31 cellular contexts compared by ENCODE assay signal in the genomic region with DNA sequence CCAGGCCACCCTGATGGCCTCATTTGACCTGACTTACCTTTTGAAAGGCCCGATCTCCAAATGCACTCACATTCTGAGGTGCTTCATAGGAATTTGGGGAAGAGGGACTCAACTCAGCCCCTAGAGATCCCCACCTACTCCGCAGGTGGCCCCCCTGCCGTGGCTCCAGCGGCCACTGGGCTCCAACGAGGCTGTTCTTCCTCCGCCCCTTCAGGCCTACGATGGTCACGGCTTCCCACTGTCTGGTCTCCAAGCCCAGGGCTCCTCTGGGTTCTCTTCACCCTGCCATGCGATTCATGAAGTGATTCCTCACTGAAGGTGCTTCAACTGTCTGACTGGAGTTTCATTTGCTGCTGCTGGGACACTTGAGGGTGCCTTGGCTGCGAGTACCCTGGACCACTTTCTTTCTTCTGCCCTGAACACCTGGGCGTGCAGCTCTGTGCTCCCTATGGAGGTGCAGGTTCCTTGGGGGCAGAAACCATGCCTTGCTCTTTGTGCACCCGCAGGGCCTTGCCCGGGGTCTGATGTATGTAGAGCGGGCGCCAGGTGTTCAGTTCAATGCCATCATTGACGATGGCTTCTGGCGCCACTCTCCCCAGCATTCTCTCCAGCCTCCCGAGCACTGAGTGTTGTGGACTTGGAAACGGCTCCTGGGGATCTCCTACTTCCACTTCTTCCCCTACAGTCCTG.
"Had no signal": no experiment of that assay in that cellular context is flagged by ENCODE, and none has a peak within 500 bp of the region (broad histone marks: within the 10 kb centered on the region; RNA-seq: fewer than 3 reads in every experiment).

No MANE protein-coding gene starts in this region.

- DNase-seq: activated CD4-positive, alpha-beta memory T cell treated with anti-CD3 and anti-CD28 coated beads for 36 hours; activated CD4-positive, alpha-beta T cell treated with anti-CD3 and anti-CD28 coated beads for 48 hours; activated CD8-positive, alpha-beta memory T cell treated with anti-CD3 and anti-CD28 coated beads, Interleukin-2, amount 50 U/mL, for 4 hours; activated effector memory CD4-positive, alpha-beta T cell treated with Interleukin-2 at 50 U/mL for 16 hours; activated naive CD4-positive, alpha-beta T cell treated with anti-CD3 and anti-CD28 coated beads, Interleukin-2, amount 10 ng/mL, durations not matched to agents 7 days and 5 days; activated naive CD8-positive, alpha-beta T cell treated with anti-CD3 and anti-CD28 coated beads, Interleukin-2, amount 50 U/mL, for 24 hours; activated T-cell treated with anti-CD3 and anti-CD28 coated beads for 4 hours; activated T-cell treated with anti-CD3 and anti-CD28 coated beads, Interleukin-2, amount 50 U/mL, for 48 hours; anterior cingulate cortex; caudate nucleus; cerebellar nuclear complex; NCI-H1092 treated with DMSO at 0.1 percent for 48 hours; NCI-H1417; NCI-H146; NCI-H187; NCI-H2029 treated with DMSO at 0.1 percent for 48 hours; NCI-H2107; NCI-H2171; NCI-H510A; NCI-H526; NCI-H748 treated with DMSO at 0.1 percent for 48 hours; NK-92 treated with Interleukin-12 subunit alpha and Interleukin-12 subunit beta, amount 100 ng/mL, for 24 hours; PC-3; Peyer's patch; RPMI8226; SIG-M5; T-cell had no signal

- H3K4me3 Mint-ChIP-seq: activated CD4-positive, alpha-beta memory T cell treated with anti-CD3 and anti-CD28 coated beads for 36 hours; activated naive CD4-positive, alpha-beta T cell treated with anti-CD3 and anti-CD28 coated beads, Interleukin-2, amount 10 ng/mL, durations not matched to agents 7 days and 5 days; activated naive CD8-positive, alpha-beta T cell; activated naive CD8-positive, alpha-beta T cell treated with anti-CD3 and anti-CD28 coated beads, Interleukin-2, amount 50 U/mL, for 24 hours; brain; T-cell had no signal

- H3K27me3 ChIP-seq: Peyer's patch had no signal

- H3K36me3 Mint-ChIP-seq: activated CD4-positive, alpha-beta memory T cell treated with anti-CD3 and anti-CD28 coated beads for 36 hours; activated naive CD4-positive, alpha-beta T cell treated with anti-CD3 and anti-CD28 coated beads, Interleukin-2, amount 10 ng/mL, durations not matched to agents 7 days and 5 days; brain had no signal

- H3K4me1 Mint-ChIP-seq: brain had no signal

- H3K27ac ChIP-seq: Peyer's patch had no signal

- H3K27me3 Mint-ChIP-seq: activated CD4-positive, alpha-beta memory T cell treated with anti-CD3 and anti-CD28 coated beads for 36 hours; activated naive CD8-positive, alpha-beta T cell; activated naive CD8-positive, alpha-beta T cell treated with anti-CD3 and anti-CD28 coated beads, Interleukin-2, amount 50 U/mL, for 24 hours had no signal

- H3K4me3 ChIP-seq: K562, Peyer's patch had no signal

- H3K9me3 Mint-ChIP-seq: activated CD4-positive, alpha-beta memory T cell treated with anti-CD3 and anti-CD28 coated beads for 36 hours; activated naive CD8-positive, alpha-beta T cell treated with anti-CD3 and anti-CD28 coated beads, Interleukin-2, amount 50 U/mL, for 24 hours; T-cell had no signal

- H3K36me3 ChIP-seq: Peyer's patch had no signal

- ATAC-seq: activated CD4-positive, CD25-positive, alpha-beta regulatory T cell treated with anti-CD3 and anti-CD28 coated beads, Interleukin-2, amount 50 U/mL, for 24 hours; activated naive CD8-positive, alpha-beta T cell treated with anti-CD3 and anti-CD28 coated beads, Interleukin-2, amount 50 U/mL, for 24 hours; K562; PC-3; T-cell had no signal

- H3K27ac Mint-ChIP-seq: activated CD4-positive, alpha-beta memory T cell treated with anti-CD3 and anti-CD28 coated beads for 36 hours; activated naive CD4-positive, alpha-beta T cell treated with anti-CD3 and anti-CD28 coated beads, Interleukin-2, amount 10 ng/mL, durations not matched to agents 7 days and 5 days; activated naive CD8-positive, alpha-beta T cell; activated naive CD8-positive, alpha-beta T cell treated with anti-CD3 and anti-CD28 coated beads, Interleukin-2, amount 50 U/mL, for 24 hours; brain; T-cell had no signal

- H3K9me3 ChIP-seq: Peyer's patch had no signal
